In the genomic region with DNA sequence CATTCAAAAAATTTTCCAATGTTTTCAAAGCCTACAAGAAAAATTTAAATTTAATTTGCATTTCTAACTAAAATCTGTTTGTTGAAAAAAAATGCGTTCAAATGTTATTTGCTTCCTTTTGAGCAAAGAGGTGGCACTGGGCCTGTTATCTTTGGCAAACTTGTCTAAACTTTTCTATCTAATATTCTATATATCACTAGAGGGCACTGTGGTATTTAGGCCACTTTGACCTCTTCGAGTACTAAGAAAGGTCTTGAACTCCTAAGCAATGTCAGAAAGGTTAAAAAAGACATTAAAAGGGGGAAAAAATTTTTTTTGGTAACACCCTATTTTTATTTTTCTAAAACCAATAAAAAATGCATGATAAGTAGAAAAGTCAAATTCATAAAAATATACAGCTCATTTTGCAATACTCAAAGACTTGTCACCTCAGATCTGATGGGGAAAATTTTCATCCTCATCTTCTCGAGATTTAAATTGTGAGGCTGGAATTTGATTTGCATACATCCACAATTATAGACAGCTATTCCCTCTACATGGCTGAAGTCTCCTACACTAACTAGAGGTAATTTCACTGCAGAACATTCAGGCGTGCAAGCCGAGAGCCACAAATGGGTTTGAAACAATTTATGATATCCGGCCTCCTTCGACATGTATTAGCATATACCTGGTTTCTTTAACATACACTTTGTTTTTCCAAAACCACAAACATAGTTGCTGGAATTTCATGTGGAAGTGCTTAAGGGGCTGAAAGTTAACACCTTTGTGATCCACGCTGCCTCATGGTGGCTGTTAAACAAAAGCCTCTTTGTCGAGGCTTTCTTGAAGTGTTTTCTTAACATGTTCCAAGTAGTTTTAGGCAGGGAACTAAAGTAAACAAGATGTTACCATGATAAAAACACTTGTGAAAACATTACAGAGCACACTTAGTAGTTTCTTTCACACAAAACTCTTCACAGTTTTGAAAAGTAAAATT, we compare ENCODE assay signal across 7 cellular contexts.
DNase-seq lines count a peak whose midpoint lies in the region; ATAC-seq, FAIRE-seq and TF ChIP-seq lines count a peak whose summit lies in the region.

No MANE protein-coding gene starts in this region.

- H3K4me3 ChIP-seq in GM06990 (replicated peaks; ENCODE audit: low read depth, low read length): no peak overlapping the region
- H3K4me3 ChIP-seq in SK-N-SH (ENCODE audit: low read depth in 2 of 2, low read length in 1 of 2): no peak overlapping the region
- no peak overlapping the region for H3K4me3 ChIP-seq in pancreas

- no peaks in the 10 kb centered on the region for H3K36me3 ChIP-seq in GM06990 (ENCODE audit: control insufficient read depth, insufficient read depth, low read length)
- H3K36me3 ChIP-seq in SK-N-SH (replicated peaks in 1 of 2; ENCODE audit: control insufficient read depth in 1 of 2, insufficient read depth in 2 of 2, low read length in 1 of 2): peaks cover 0 to 23% of the 10 kb centered on the region in 2 experiments
- no peaks in the 10 kb centered on the region for H3K36me3 ChIP-seq in pancreas

- H3K27ac ChIP-seq in SK-N-SH (ENCODE audit: low read depth in 2 of 2, low read length in 1 of 2) (peak overlapping the region in 1 of 2 experiments; percentile 36; a peak in 1 of 4 replicates), pancreas (peak overlapping the region in 2 of 4 donors; percentile 27 to 60)

- CTCF ChIA-PET in SK-N-SH (lab: Yijun Ruan, JAX): interaction anchor here (0.7 to 4.0 kb wide), 23 partner anchors 9 to 579 kb away, joined by 3 to 43 read pairs (median 3); partner anchors contain the start of gene FOXP1

- H2AFZ ChIP-seq in SK-N-SH (ENCODE audit: low read depth): no peak overlapping the region

- no peak for TF ChIP-seq EP300 in SK-N-SH (IDR thresholded peaks at IDR 0.05; ENCODE audit: borderline replicate concordance in 1 of 2, low read depth in 1 of 2, low read length in 1 of 2)

- H3K9ac ChIP-seq in SK-N-SH: no peak overlapping the region

- H3K9me2 ChIP-seq in SK-N-SH: no peaks in the 10 kb centered on the region

- no peaks in the 10 kb centered on the region for H4K20me1 ChIP-seq in SK-N-SH (ENCODE audit: insufficient read depth)

- intact Hi-C loops in pancreas (cut with DNase I): loop anchor here in 2 of 3 donors (10.0 kb wide), 2 partner anchors 58 to 578 kb away; partner anchors contain the start of gene FOXP1 (in 1 of the 2)
- intact Hi-C loops in posterior vena cava (cut with DNase I): loop anchor here in 1 of 2 donors (10.0 kb wide), 1 partner anchor 48 kb away; no protein-coding TSS in a partner anchor

- ATAC-seq in HG03432 (IDR thresholded peaks at IDR 0.05; ENCODE audit: unreplicated experiment) (peak; percentile 34), pancreas (peak; percentile 71 to 87 (median 83))

- no peak for DNase-seq in GM06990 (ENCODE audit: extremely low read depth, insufficient read length)
- DNase-seq in SK-N-SH: no peak
- DNase-seq in fibroblast of peridontal ligament (ENCODE audit: extremely low read depth): peak; percentile 53
- peak in 1 of 6 donors; percentile 29 for DNase-seq in pancreas
- no peak for DNase-seq in ureter (ENCODE audit: low spot score)
- DNase-seq in posterior vena cava (ENCODE audit: low spot score): no peak

- TF ChIP-seq CTCF in GM06990 (IDR thresholded peaks at IDR 0.05; ENCODE audit: insufficient read depth, low read length, poor library complexity, severe bottlenecking) (peak; percentile 60), SK-N-SH (IDR thresholded peaks at IDR 0.05) (peak; percentile 68), pancreas (IDR thresholded peaks at IDR 0.05) (peak in 1 of 4 donors; percentile 17)

- H3K27me3 ChIP-seq in GM06990 (replicated peaks; ENCODE audit: control insufficient read depth, insufficient read depth, low read length): no peaks in the 10 kb centered on the region
- H3K27me3 ChIP-seq in SK-N-SH (ENCODE audit: insufficient read depth): no peaks in the 10 kb centered on the region
- H3K27me3 ChIP-seq in pancreas: no peaks in the 10 kb centered on the region

- no peak overlapping the region for H3K4me2 ChIP-seq in SK-N-SH

- no peaks in the 10 kb centered on the region for H3K9me3 ChIP-seq in SK-N-SH
- no peaks in the 10 kb centered on the region for H3K9me3 ChIP-seq in pancreas

- peak; percentile 95 for FAIRE-seq in pancreas (lab: Jason Lieb, UNC)

- H3K4me1 ChIP-seq in SK-N-SH (ENCODE audit: control insufficient read depth in 1 of 2, insufficient read depth in 2 of 2, low read depth in 1 of 2, low read length in 1 of 2) (peaks cover 2 to 16% of the 10 kb centered on the region in 2 experiments; a peak in 2 of 4 replicates), pancreas (peaks cover 30 to 55% (median 48%) of the 10 kb centered on the region in 3 donors)

- H3F3A ChIP-seq in SK-N-SH (replicated peaks; ENCODE audit: insufficient read depth): peaks cover 24% of the 10 kb centered on the region

- POLR2A ChIA-PET in SK-N-SH (lab: Yijun Ruan, JAX): no interaction called here

- 77% methylated on average over 9 of the region's 9 CpGs for WGBS in SK-N-SH (ENCODE audit: low lambda C conversion rate)
- 43 to 48% methylated on average over 9 of the region's 9 CpGs for WGBS in pancreas, 2 donors

- TF ChIP-seq RAD21 in SK-N-SH (IDR thresholded peaks at IDR 0.05; ENCODE audit: low read length): peak; percentile 82

- peaks cover 98% of the 10 kb centered on the region for H3K79me2 ChIP-seq in SK-N-SH (ENCODE audit: insufficient read depth)

TF ChIP-seq in SK-N-SH, 30 proteins besides CTCF, POLR2A, EP300 and RAD21:
- peak; percentile 48 for TF ChIP-seq SMC3 (IDR thresholded peaks at IDR 0.05; ENCODE audit: low read depth, low read length)
- no peak for TF ChIP-seq FOXJ3 (CRISPR knock-in tag; IDR thresholded peaks at IDR 0.05)
TF ChIP-seq in SK-N-SH: peak in this region for 1.
